Comparison of ENCODE assay signal across 1 cellular context in genomic region chr17:68033636-68034451, GRCh38.
TF ChIP-seq lines count a peak whose summit lies in the region.

No MANE protein-coding gene starts in this region.

TF ChIP-seq in GM12878, 131 proteins besides CTCF, POLR2A, EP300 and RAD21 (continued from another document):
- TF ChIP-seq HSF1 (IDR thresholded peaks at IDR 0.05; ENCODE audit: low read depth, low read length) (no peak), NFYA (IDR thresholded peaks at IDR 0.05; ENCODE audit: borderline replicate concordance, low read depth, low read length) (no peak), SMARCA5 (IDR thresholded peaks at IDR 0.05) (no peak), ZSCAN29 (IDR thresholded peaks at IDR 0.05) (no peak), IKZF2 (IDR thresholded peaks at IDR 0.05) (no peak), DPF2 (IDR thresholded peaks at IDR 0.05) (no peak), ZBTB4 (CRISPR knock-in tag; IDR thresholded peaks at IDR 0.05) (no peak), ATF3 (IDR thresholded peaks at IDR 0.05; ENCODE audit: borderline replicate concordance, extremely low read depth, low read depth, low read length) (no peak), RUNX3 (IDR thresholded peaks at IDR 0.05; ENCODE audit: low read length) (no peak), STAT1 (conservative IDR thresholded peaks at IDR 0.05) (no peak)
